ENCODE assay signal across 17 cellular contexts in genomic region chr1:171652234-171652822, GRCh38. TPM values are rescaled to one million over a fixed set of nuclear protein-coding genes. Genes with fewer than 3 reads are reported as not detected.
A peak's percentile ranks its signal among the peaks of the same experiment; 100 is the strongest.
DNase-seq lines count a peak whose midpoint lies in the region; ATAC-seq and TF ChIP-seq lines count a peak whose summit lies in the region.
"Had no signal": no experiment of that assay in that cellular context is flagged by ENCODE, and none has a peak within 500 bp of the region (broad histone marks: within the 10 kb centered on the region; RNA-seq: fewer than 3 reads in every experiment).

Gene MYOC (minus strand): TSS chr1:171652688. CDS start chr1:171652611, 77 bp downstream.

- 44 to 77% methylated on average over 2 to 4 of the region's 8 CpGs for WGBS in esophagus squamous epithelium, 2 donors
- WGBS in right lobe of liver (ENCODE audit: insufficient coverage, low coverage, low lambda C conversion rate, missing lambda C conversion rate), result 49% methylated on average over 4 of the region's 8 CpGs
- 58 to 64% methylated on average over 7 to 8 of the region's 8 CpGs for WGBS in tibial nerve, 2 donors

- no peak for DNase-seq in esophagus squamous epithelium (lab: John Stamatoyannopoulos, UW)
- DNase-seq in right lobe of liver, result no peak
- DNase-seq in tibial nerve (ENCODE audit: low spot score in 2 of 2), result no peak
- no peak for DNase-seq in occipital lobe (lab: John Stamatoyannopoulos, UW)
- DNase-seq in activated CD4-positive, CD25-positive, alpha-beta regulatory T cell (lab: John Stamatoyannopoulos, UW), result no peak
- DNase-seq: activated CD4-positive, alpha-beta memory T cell treated with anti-CD3 and anti-CD28 coated beads, Interleukin-2, amount 10 ng/mL, durations not matched to agents 7 days and 5 days; adrenal gland; CD4-positive, CD25-positive, alpha-beta regulatory T cell; IMR-90; NCI-H510A; SK-N-SH had no signal

- TF ChIP-seq POLR2A in esophagus squamous epithelium (IDR thresholded peaks at IDR 0.05) (no peak), right lobe of liver (IDR thresholded peaks at IDR 0.05) (no peak), tibial nerve (IDR thresholded peaks at IDR 0.05) (no peak)

- H3K4me3 ChIP-seq in esophagus squamous epithelium, result no peak within 1 kb of the TSS
- H3K4me3 ChIP-seq in right lobe of liver, result no peak within 1 kb of the TSS
- no peak within 1 kb of the TSS for H3K4me3 ChIP-seq in rectal smooth muscle tissue (ENCODE audit: low read length)
- H3K4me3 ChIP-seq in tibial nerve, result peak within 1 kb of the TSS in 1 of 4 donors; percentile 29
- H3K4me3 ChIP-seq: adrenal gland, breast epithelium, neural progenitor cell had no signal

- H3K27me3 ChIP-seq in esophagus squamous epithelium (no peaks in the 10 kb centered on the region), right lobe of liver (no peaks in the 10 kb centered on the region), rectal smooth muscle tissue (ENCODE audit: control insufficient read depth, insufficient read depth, low read length) (no peaks in the 10 kb centered on the region), tibial nerve (no peaks in the 10 kb centered on the region)
- H3K27me3 ChIP-seq: adrenal gland, breast epithelium, neural progenitor cell had no signal

- H3K9ac ChIP-seq in rectal smooth muscle tissue (ENCODE audit: low read length), result no peak within 1 kb of the TSS
- H3K9ac ChIP-seq: neural progenitor cell, SK-N-SH had no signal

- H3K36me3 ChIP-seq in esophagus squamous epithelium (no peaks in the 10 kb centered on the region), right lobe of liver (no peaks in the 10 kb centered on the region), rectal smooth muscle tissue (ENCODE audit: control insufficient read depth, insufficient read depth, low read length) (no peaks in the 10 kb centered on the region), tibial nerve (no peaks in the 10 kb centered on the region)
- H3K36me3 ChIP-seq: adrenal gland, breast epithelium, neural progenitor cell had no signal

- ATAC-seq in right lobe of liver, result no peak
- no peak for ATAC-seq in activated CD4-positive, CD25-positive, alpha-beta regulatory T cell treated with anti-CD3 and anti-CD28 coated beads, Interleukin-2, amount 50 U/mL, for 24 hours

- TF ChIP-seq CTCF in esophagus squamous epithelium (IDR thresholded peaks at IDR 0.05) (no peak), right lobe of liver (IDR thresholded peaks at IDR 0.05) (no peak), tibial nerve (IDR thresholded peaks at IDR 0.05) (no peak)

- peaks cover 0 to 32% (median 15%) of the 10 kb centered on the region in 3 donors for H3K4me1 ChIP-seq in esophagus squamous epithelium
- peaks cover 0 to 22% (median 8%) of the 10 kb centered on the region in 4 donors for H3K4me1 ChIP-seq in right lobe of liver
- peaks cover 18% of the 10 kb centered on the region for H3K4me1 ChIP-seq in rectal smooth muscle tissue (ENCODE audit: control insufficient read depth, insufficient read depth, low read length)
- H3K4me1 ChIP-seq in tibial nerve, result peaks cover 0 to 29% (median 20%) of the 10 kb centered on the region in 4 donors
- H3K4me1 ChIP-seq: neural progenitor cell had no signal

- intact Hi-C loops in esophagus squamous epithelium (cut with DNase I), result no loop called here
- intact Hi-C loops in right lobe of liver (cut with DNase I), result no loop called here

- no peaks in the 10 kb centered on the region for H3K9me3 ChIP-seq in esophagus squamous epithelium
- no peaks in the 10 kb centered on the region for H3K9me3 ChIP-seq in right lobe of liver
- H3K9me3 ChIP-seq in tibial nerve, result no peaks in the 10 kb centered on the region
- H3K9me3 ChIP-seq: adrenal gland, breast epithelium, SK-N-SH had no signal

- no peak for TF ChIP-seq EP300 in tibial nerve (IDR thresholded peaks at IDR 0.05)

- peak within 1 kb of the TSS in 3 of 4 donors; percentile 66 to 85 (median 83) for H3K27ac ChIP-seq in esophagus squamous epithelium
- H3K27ac ChIP-seq in right lobe of liver, result peak within 1 kb of the TSS in 2 of 3 donors; percentile 85 to 91
- H3K27ac ChIP-seq in rectal smooth muscle tissue (ENCODE audit: low read depth, low read length), result peak within 1 kb of the TSS; percentile 6
- H3K27ac ChIP-seq in tibial nerve, result peak within 1 kb of the TSS in 2 of 4 donors; percentile 86 to 87
- H3K27ac ChIP-seq: neural progenitor cell had no signal

RNA-seq across cellular contexts. Expression of gene MYOC, which starts in this region (rescaled TPM):
- total RNA-seq in esophagus squamous epithelium (10 to 100 TPM in 1 of 4 donors, 1 to 10 TPM in 1, under 1 TPM in 2; 0.31 to 19.1 (median 3.6) TPM), right lobe of liver (not detected), tibial nerve (100 to 1,000 TPM in 3 of 4 donors, 10 to 100 TPM in 1; 52.8 to 403 (median 136) TPM), occipital lobe (not detected)
- total RNA-seq: activated CD4-positive, alpha-beta memory T cell treated with anti-CD3 and anti-CD28 coated beads, Interleukin-2, amount 10 ng/mL, durations not matched to agents 7 days and 5 days; CD4-positive, CD25-positive, alpha-beta regulatory T cell; IMR-90; mononuclear cell; T-helper 2 cell treated with Interferon-gamma antibody and Interleukin-4, amounts not matched to agents 100 ng/mL and 5 ng/mL, for 36 hours had no signal
